8 cellular contexts compared by ENCODE assay signal in the genomic region with DNA sequence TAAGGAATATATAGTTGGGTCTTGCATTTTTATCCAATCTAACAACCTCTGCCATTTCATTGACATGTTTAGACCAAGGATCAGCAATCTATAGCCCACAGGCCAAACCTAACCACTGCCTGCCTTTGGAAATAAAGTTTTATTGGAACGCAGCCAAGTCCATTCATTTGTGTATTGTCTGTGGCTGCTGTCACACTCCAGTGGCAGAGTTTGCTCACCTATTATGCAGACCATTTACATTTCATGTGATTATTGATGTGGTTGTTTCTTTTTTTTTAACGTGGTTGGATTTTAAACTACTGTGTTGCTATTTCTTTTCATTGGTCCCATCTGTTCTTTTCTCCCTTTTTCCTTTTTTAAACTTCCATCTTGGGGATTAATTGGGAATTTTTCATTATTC. TPM values are rescaled to one million over a fixed set of nuclear protein-coding genes. Genes with fewer than 3 reads are reported as not detected.
A peak's percentile ranks its signal among the peaks of the same experiment; 100 is the strongest.
DNase-seq lines count a peak whose midpoint lies in the region; ATAC-seq lines count a peak whose summit lies in the region.
"Not testable (repeated sequence)": the region's sequence is repeated elsewhere in the genome, so short reads cannot be mapped to it uniquely, and the experiment has no call there.
"Had no signal": no experiment of that assay in that cellular context is flagged by ENCODE, and none has a peak within 500 bp of the region (broad histone marks: within the 10 kb centered on the region; RNA-seq: fewer than 3 reads in every experiment).

No MANE protein-coding gene starts in this region.

- peak overlapping the region; percentile 15 for H3K27ac Mint-ChIP-seq in activated naive CD8-positive, alpha-beta T cell treated with anti-CD3 and anti-CD28 coated beads, Interleukin-2, amount 50 U/mL, for 24 hours

- not testable (repeated sequence) for H3K4me3 Mint-ChIP-seq in activated naive CD8-positive, alpha-beta T cell treated with anti-CD3 and anti-CD28 coated beads, Interleukin-2, amount 50 U/mL, for 24 hours

- DNase-seq in Jurkat, Clone E6-1 (ENCODE audit: low read depth, low spot score) = peak; percentile 18
- peak; percentile 38 to 74 for DNase-seq in NCI-H2081 (lab: John Stamatoyannopoulos, UW)
- peak; percentile 88 for DNase-seq in NCI-H69 (lab: John Stamatoyannopoulos, UW)
- peak; percentile 16 for DNase-seq in SW480 (ENCODE audit: low spot score)
- DNase-seq in activated naive CD8-positive, alpha-beta T cell treated with anti-CD3 and anti-CD28 coated beads, Interleukin-2, amount 50 U/mL, for 24 hours = not testable (repeated sequence)
- peak; percentile 6 for DNase-seq in glomerular visceral epithelial cell (ENCODE audit: extremely low spot score)

- H3K36me3 Mint-ChIP-seq in activated naive CD8-positive, alpha-beta T cell treated with anti-CD3 and anti-CD28 coated beads, Interleukin-2, amount 50 U/mL, for 24 hours (ENCODE audit: low read depth) = peaks cover 12% of the 10 kb centered on the region

- H3K4me3 ChIP-seq in Jurkat, Clone E6-1 (ENCODE audit: low read length) = not testable (repeated sequence)

- H3K4me1 Mint-ChIP-seq in activated naive CD8-positive, alpha-beta T cell treated with anti-CD3 and anti-CD28 coated beads, Interleukin-2, amount 50 U/mL, for 24 hours = peaks cover 13% of the 10 kb centered on the region

- ATAC-seq in GM18861 (IDR thresholded peaks at IDR 0.05; ENCODE audit: unreplicated experiment) = peak; percentile 64
- peak; percentile 84 for ATAC-seq in activated naive CD8-positive, alpha-beta T cell treated with anti-CD3 and anti-CD28 coated beads, Interleukin-2, amount 50 U/mL, for 24 hours

- H3K27me3 Mint-ChIP-seq in activated naive CD8-positive, alpha-beta T cell treated with anti-CD3 and anti-CD28 coated beads, Interleukin-2, amount 50 U/mL, for 24 hours = not testable (repeated sequence)

- not testable (repeated sequence) for H3K9me3 Mint-ChIP-seq in activated naive CD8-positive, alpha-beta T cell treated with anti-CD3 and anti-CD28 coated beads, Interleukin-2, amount 50 U/mL, for 24 hours

RNA-seq across cellular contexts. Expression of a gene that starts 44.7 kb away (rescaled TPM):
- not detected for polyA plus RNA-seq in Jurkat, Clone E6-1 (2012; ENCODE audit: insufficient read depth, insufficient read length)

RNA-seq across cellular contexts. Expression of a gene that starts 54.7 kb away (rescaled TPM):
- 24.0 TPM for polyA plus RNA-seq in Jurkat, Clone E6-1 (2012; ENCODE audit: insufficient read depth, insufficient read length)

RNA-seq across cellular contexts. Expression of a gene that starts 56.8 kb away (rescaled TPM):
- not detected for polyA plus RNA-seq in Jurkat, Clone E6-1 (2012; ENCODE audit: insufficient read depth, insufficient read length)
- polyA plus RNA-seq: keratinocyte had no signal
